21 cellular contexts compared by ENCODE assay signal in the genomic region with DNA sequence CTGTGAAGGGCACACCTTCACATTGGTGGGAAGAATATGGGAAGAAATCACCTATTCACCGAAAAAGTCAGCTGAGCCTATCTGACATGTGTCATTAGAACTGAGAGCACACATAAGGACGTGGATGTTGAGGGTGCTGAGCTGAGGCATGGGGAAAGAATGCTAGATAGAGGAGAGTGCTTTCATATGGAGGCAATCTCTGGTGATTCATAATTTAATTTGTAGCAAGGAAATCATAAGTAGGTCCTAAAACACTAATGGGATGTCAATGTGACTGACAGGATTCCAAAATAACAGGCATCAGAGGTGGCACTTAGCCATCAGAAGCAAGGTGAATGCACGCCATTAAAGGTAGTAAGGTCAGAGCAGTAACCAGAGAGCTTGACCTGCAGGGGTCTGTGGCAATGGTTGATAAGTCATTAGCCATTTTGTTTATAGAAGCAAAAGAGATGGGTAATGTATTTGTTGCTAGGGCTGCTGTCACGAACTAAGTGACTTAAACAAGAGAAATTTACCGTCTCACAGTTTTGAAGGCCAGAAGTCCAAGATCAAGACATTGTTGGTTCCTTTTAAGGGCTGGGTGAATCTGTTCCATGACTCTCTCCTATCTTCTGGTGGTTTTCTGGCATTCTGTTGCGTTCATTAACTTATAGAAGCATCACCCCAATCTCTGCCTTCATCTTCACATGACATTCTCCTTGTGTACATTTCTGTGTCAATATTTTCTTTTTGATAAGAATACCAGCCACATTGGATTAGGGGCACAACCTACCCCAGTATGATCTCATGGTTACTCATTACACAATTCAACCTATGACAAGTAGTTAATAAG.
DNase-seq lines count a peak whose midpoint lies in the region; ATAC-seq, FAIRE-seq and TF ChIP-seq lines count a peak whose summit lies in the region.
"Had no signal": no experiment of that assay in that cellular context is flagged by ENCODE, and none has a peak within 500 bp of the region (broad histone marks: within the 10 kb centered on the region; RNA-seq: fewer than 3 reads in every experiment).

No MANE protein-coding gene starts in this region.

- H3K4me1 ChIP-seq in A549 (peaks cover 57% of the 10 kb centered on the region), GM23248 (ENCODE audit: insufficient read depth) (peaks cover 20% of the 10 kb centered on the region), RWPE2 (ENCODE audit: insufficient read depth, poor library complexity, severe bottlenecking) (no peaks in the 10 kb centered on the region)
- H3K4me1 ChIP-seq: esophagus squamous epithelium had no signal

- H3K27me3 Mint-ChIP-seq in effector memory CD8-positive, alpha-beta T cell, result no peaks in the 10 kb centered on the region
- H3K27me3 Mint-ChIP-seq: activated B cell treated with CpG ODN at 0.5 μM for 24 hours; activated CD8-positive, alpha-beta memory T cell treated with anti-CD3 and anti-CD28 coated beads, Interleukin-2, amount 10 ng/mL, durations not matched to agents 7 days and 5 days; stimulated activated naive CD8-positive, alpha-beta T cell treated with anti-CD3 and anti-CD28 coated beads, Interleukin-15, Interleukin-2, amounts not matched to agents 100 ng/mL and 50 ng/mL, for 24 hours had no signal

- 9% methylated on average over 6 of the region's 6 CpGs for WGBS in A549 (ENCODE audit: missing lambda C conversion rate)
- 71 to 76% methylated on average over 6 of the region's 6 CpGs for WGBS in GM23248 (ENCODE audit: low coverage in 1 of 2, low lambda C conversion rate in 2 of 2, missing lambda C conversion rate in 2 of 2), 2 experiments

- peak in 1 of 2 experiments; percentile 10; a peak in 2 of 5 replicates for TF ChIP-seq RAD21 in A549 (conservative IDR thresholded peaks at IDR 0.05 in 1 of 2, IDR thresholded peaks at IDR 0.05 in 1 of 2)

- no peaks in the 10 kb centered on the region for H3K4me1 Mint-ChIP-seq in effector memory CD8-positive, alpha-beta T cell (ENCODE audit: low read depth in 2 of 2)
- H3K4me1 Mint-ChIP-seq: activated B cell treated with CpG ODN at 0.5 μM for 24 hours; activated CD8-positive, alpha-beta memory T cell treated with anti-CD3 and anti-CD28 coated beads, Interleukin-2, amount 10 ng/mL, durations not matched to agents 7 days and 5 days had no signal

- no peak overlapping the region for H3K4me3 ChIP-seq in A549
- H3K4me3 ChIP-seq in GM23248, result no peak overlapping the region
- H3K4me3 ChIP-seq in RWPE2 (ENCODE audit: severe bottlenecking), result no peak overlapping the region
- no peak overlapping the region for H3K4me3 ChIP-seq in fibroblast of pulmonary artery (replicated peaks; ENCODE audit: low read depth, low read length)
- H3K4me3 ChIP-seq: esophagus squamous epithelium had no signal

- peaks cover 15% of the 10 kb centered on the region; the same call in 1 of the 2 replicates for H3F3A ChIP-seq in GM23248 (ENCODE audit: insufficient read depth)

- H3K9me3 Mint-ChIP-seq in effector memory CD8-positive, alpha-beta T cell, result no peaks in the 10 kb centered on the region
- H3K9me3 Mint-ChIP-seq: activated B cell treated with CpG ODN at 0.5 μM for 24 hours; stimulated activated naive CD8-positive, alpha-beta T cell treated with anti-CD3 and anti-CD28 coated beads, Interleukin-15, Interleukin-2, amounts not matched to agents 100 ng/mL and 50 ng/mL, for 24 hours had no signal

- CTCF ChIA-PET in A549 (lab: Yijun Ruan, JAX), result interaction anchor here (0.9 to 2.3 kb wide), 4 partner anchors 29 to 872 kb away, joined by 3 to 6 read pairs (median 4); no protein-coding TSS in a partner anchor

- TF ChIP-seq CTCF in A549 (IDR thresholded peaks at IDR 0.05), result no peak
- no peak for TF ChIP-seq CTCF in RWPE2 (IDR thresholded peaks at IDR 0.05; ENCODE audit: poor library complexity, severe bottlenecking)
- no peak for TF ChIP-seq CTCF in fibroblast of pulmonary artery (IDR thresholded peaks at IDR 0.05; ENCODE audit: low read length, missing control alignments)

- H3K27me3 ChIP-seq in GM23248 (replicated peaks; ENCODE audit: insufficient read depth), result no peaks in the 10 kb centered on the region
- H3K27me3 ChIP-seq in RWPE2 (ENCODE audit: insufficient read depth, poor library complexity, severe bottlenecking), result no peaks in the 10 kb centered on the region
- H3K27me3 ChIP-seq: esophagus squamous epithelium had no signal

- H3K9ac ChIP-seq in GM23248, result no peak overlapping the region

- H3K9me3 ChIP-seq in A549 (no peaks in the 10 kb centered on the region), GM23248 (ENCODE audit: low read depth) (no peaks in the 10 kb centered on the region), RWPE2 (ENCODE audit: severe bottlenecking) (peaks cover 2% of the 10 kb centered on the region)
- H3K9me3 ChIP-seq: esophagus squamous epithelium had no signal

- peak; percentile 91 for FAIRE-seq in A549 (lab: Jason Lieb, UNC)
- FAIRE-seq: GM18507, GM19239, urothelium cell line had no signal

- no peak for TF ChIP-seq POLR2A in A549 (IDR thresholded peaks at IDR 0.05; ENCODE audit: low read length)

- no peaks in the 10 kb centered on the region for H3K9me2 ChIP-seq in GM23248 (ENCODE audit: insufficient read depth)

- no peak overlapping the region for H2AFZ ChIP-seq in GM23248

- ATAC-seq in A549, result peak; percentile 77 to 78
- peak; percentile 37; the same call in 1 of the 3 replicates for ATAC-seq in RWPE2 (ENCODE audit: low read depth)
- ATAC-seq in GM21360 (IDR thresholded peaks at IDR 0.05; ENCODE audit: unreplicated experiment), result no peak
- no peak for ATAC-seq in HG03354 (IDR thresholded peaks at IDR 0.05; ENCODE audit: poor library complexity, severe bottlenecking, unreplicated experiment)
- ATAC-seq in effector memory CD8-positive, alpha-beta T cell (replicated peaks), result no peak
- ATAC-seq in GM18519 (IDR thresholded peaks at IDR 0.05; ENCODE audit: low FRiP score, unreplicated experiment), result no peak
- ATAC-seq: activated CD8-positive, alpha-beta memory T cell treated with anti-CD3 and anti-CD28 coated beads, Interleukin-2, amount 10 ng/mL, durations not matched to agents 7 days and 5 days; left cardiac atrium had no signal

- H3K4me3 Mint-ChIP-seq in effector memory CD8-positive, alpha-beta T cell, result no peak overlapping the region
- H3K4me3 Mint-ChIP-seq: activated B cell treated with CpG ODN at 0.5 μM for 24 hours; activated CD8-positive, alpha-beta memory T cell treated with anti-CD3 and anti-CD28 coated beads, Interleukin-2, amount 10 ng/mL, durations not matched to agents 7 days and 5 days; stimulated activated naive CD8-positive, alpha-beta T cell treated with anti-CD3 and anti-CD28 coated beads, Interleukin-15, Interleukin-2, amounts not matched to agents 100 ng/mL and 50 ng/mL, for 24 hours had no signal

- POLR2A ChIA-PET in A549 (lab: Yijun Ruan, JAX), result no interaction called here

- peak in 1 of 2 experiments; percentile 41; a peak in 1 of 5 replicates for TF ChIP-seq EP300 in A549 (IDR thresholded peaks at IDR 0.05)

- H3K36me3 Mint-ChIP-seq in effector memory CD8-positive, alpha-beta T cell (ENCODE audit: insufficient read depth), result no peaks in the 10 kb centered on the region
- H3K36me3 Mint-ChIP-seq: activated CD8-positive, alpha-beta memory T cell treated with anti-CD3 and anti-CD28 coated beads, Interleukin-2, amount 10 ng/mL, durations not matched to agents 7 days and 5 days had no signal

- in situ Hi-C loops in GM23248 (cut with MboI), result no loop called here

- no peaks in the 10 kb centered on the region for H3K79me2 ChIP-seq in GM23248 (ENCODE audit: insufficient read depth)

- no peaks in the 10 kb centered on the region for H3K36me3 ChIP-seq in GM23248 (ENCODE audit: low read depth)
- H3K36me3 ChIP-seq in RWPE2 (ENCODE audit: low read depth), result no peaks in the 10 kb centered on the region
- H3K36me3 ChIP-seq: esophagus squamous epithelium had no signal

- H4K20me1 ChIP-seq in GM23248 (ENCODE audit: insufficient read depth), result no peaks in the 10 kb centered on the region

- H3K27ac Mint-ChIP-seq in effector memory CD8-positive, alpha-beta T cell, result no peak overlapping the region
- H3K27ac Mint-ChIP-seq: activated B cell treated with CpG ODN at 0.5 μM for 24 hours; activated CD8-positive, alpha-beta memory T cell treated with anti-CD3 and anti-CD28 coated beads, Interleukin-2, amount 10 ng/mL, durations not matched to agents 7 days and 5 days; stimulated activated naive CD8-positive, alpha-beta T cell treated with anti-CD3 and anti-CD28 coated beads, Interleukin-15, Interleukin-2, amounts not matched to agents 100 ng/mL and 50 ng/mL, for 24 hours had no signal

- peak overlapping the region; percentile 41 to 58 for H3K27ac ChIP-seq in A549
- H3K27ac ChIP-seq in GM23248, result no peak overlapping the region
- no peak overlapping the region for H3K27ac ChIP-seq in RWPE2 (ENCODE audit: poor library complexity, severe bottlenecking)
- H3K27ac ChIP-seq: esophagus squamous epithelium had no signal

- DNase-seq in A549 (ENCODE audit: low read depth in 1 of 2, low spot score in 1 of 2) (peak; percentile 22 to 81), GM23248 (peak; percentile 50), RWPE2 (ENCODE audit: low spot score) (no peak), fibroblast of pulmonary artery (ENCODE audit: low read depth) (peak; percentile 5)
- no peak for DNase-seq in effector memory CD8-positive, alpha-beta T cell
- DNase-seq: activated B cell treated with CpG ODN at 0.5 μM for 24 hours; activated CD8-positive, alpha-beta memory T cell treated with anti-CD3 and anti-CD28 coated beads, Interleukin-2, amount 10 ng/mL, durations not matched to agents 7 days and 5 days; activated effector memory CD4-positive, alpha-beta T cell treated with anti-CD3 and anti-CD28 coated beads, Interleukin-2, amount 50 U/mL, for 16 hours; esophagus squamous epithelium; KG1; left cardiac atrium; NCI-H1105; retina; T-helper 1 cell had no signal

- H3K4me2 ChIP-seq in A549, result peak overlapping the region; percentile 73
- H3K4me2 ChIP-seq in GM23248 (ENCODE audit: unreplicated experiment), result no peak overlapping the region

TF ChIP-seq in A549, 52 proteins besides CTCF, POLR2A, EP300 and RAD21 (continues in another document):
- TF ChIP-seq HES2 (IDR thresholded peaks at IDR 0.05), result 0 out of 2 replicates have a peak, but pooled peaks have one; percentile 18
- TF ChIP-seq ZC3H11A (IDR thresholded peaks at IDR 0.05), result no peak
- TF ChIP-seq CBX2 (IDR thresholded peaks at IDR 0.05; ENCODE audit: borderline replicate concordance, low read depth), result no peak
- no peak for TF ChIP-seq BHLHE40 (IDR thresholded peaks at IDR 0.05; ENCODE audit: low read depth, low read length)
- TF ChIP-seq, protein P1, sequence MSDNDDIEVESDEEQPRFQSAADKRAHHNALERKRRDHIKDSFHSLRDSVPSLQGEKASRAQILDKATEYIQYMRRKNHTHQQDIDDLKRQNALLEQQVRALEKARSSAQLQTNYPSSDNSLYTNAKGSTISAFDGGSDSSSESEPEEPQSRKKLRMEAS (IDR thresholded peaks at IDR 0.05), result peak; percentile 63; the same call in 1 of the 2 replicates
- no peak for TF ChIP-seq NFE2L2 (conservative IDR thresholded peaks at IDR 0.05; ENCODE audit: low read length)
- peak; percentile 78; the same call in 1 of the 2 replicates for TF ChIP-seq JUNB (IDR thresholded peaks at IDR 0.05)
- TF ChIP-seq NR3C1 (IDR thresholded peaks at IDR 0.05), result no peak

Comparison
In these comparisons a context has a peak if more than half of its experiments do, and no peak if none do; other contexts are left out.
1. ATAC-seq: peak in A549 (2 of 2) and RWPE2 (single experiment); none in GM21360 (single experiment), HG03354 (single experiment), effector memory CD8-positive, alpha-beta T cell (single experiment) and GM18519 (single experiment).
2. DNase-seq: peak in A549 (2 of 2), GM23248 (single experiment) and fibroblast of pulmonary artery (single experiment); none in RWPE2 (single experiment) and effector memory CD8-positive, alpha-beta T cell (0 of 3).
3. H3K27ac ChIP-seq: peak in A549 (2 of 2); none in GM23248 (single experiment) and RWPE2 (single experiment).